Comparison of ENCODE assay signal across 15 cellular contexts in the genomic region with DNA sequence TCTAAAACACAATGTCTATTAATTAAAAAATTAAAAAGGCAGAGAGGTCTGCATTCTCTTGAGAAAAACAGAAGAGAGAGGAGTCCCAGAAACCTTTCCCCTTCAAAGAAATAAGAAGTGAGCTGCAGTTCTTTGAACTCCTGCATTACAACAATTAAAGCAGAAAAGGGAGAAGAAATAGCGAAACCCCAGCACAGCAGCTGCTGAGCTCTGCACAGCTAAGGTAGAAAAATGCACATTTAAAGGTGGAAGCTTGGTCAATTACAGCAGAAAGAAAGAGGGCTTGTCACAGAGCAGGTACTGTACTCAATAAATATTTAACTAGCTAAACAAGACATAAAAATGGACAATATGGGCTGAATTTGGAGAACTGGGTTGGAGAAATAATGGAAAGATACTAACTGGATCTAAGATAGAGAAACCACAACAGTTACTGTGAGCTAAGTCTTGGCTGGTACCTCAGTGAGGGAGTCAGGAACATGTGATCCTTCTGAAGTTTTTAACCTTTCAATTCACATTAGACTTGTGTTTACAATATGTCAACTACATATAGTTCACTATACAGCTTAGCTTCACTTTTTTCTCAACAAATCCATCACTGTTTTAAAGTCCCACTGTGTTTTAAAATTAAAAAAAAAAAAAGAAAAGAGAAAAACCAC.
"Had no signal": no experiment of that assay in that cellular context is flagged by ENCODE, and none has a peak within 500 bp of the region (broad histone marks: within the 10 kb centered on the region; RNA-seq: fewer than 3 reads in every experiment).

No MANE protein-coding gene starts in this region.

- H3K4me1 Mint-ChIP-seq: nephron had no signal

- H3K27me3 Mint-ChIP-seq: activated CD4-positive, alpha-beta T cell treated with anti-CD3 and anti-CD28 coated beads, Interleukin-2, amount 10 ng/mL, durations not matched to agents 7 days and 5 days had no signal

- H3K27ac ChIP-seq: brain microvascular endothelial cell, colonic mucosa, lower lobe of right lung, thyroid gland had no signal

- H3K27me3 ChIP-seq: brain microvascular endothelial cell, colonic mucosa, thyroid gland had no signal

- H3K27ac Mint-ChIP-seq: activated CD4-positive, alpha-beta T cell treated with anti-CD3 and anti-CD28 coated beads, Interleukin-2, amount 10 ng/mL, durations not matched to agents 7 days and 5 days; nephron had no signal

- H3K9me3 Mint-ChIP-seq: activated T-helper 1 cell treated with anti-CD3 and anti-CD28 coated beads, Interleukin-12 subunit alpha, Interleukin-12 subunit beta, Interleukin-2, Interleukin-4 antibody, amounts not matched to agents 30 ng/mL and 10 ng/mL and 1 ng/mL, durations not matched to agents 14 hours and 24 hours and 36 hours had no signal

- DNase-seq: activated CD4-positive, alpha-beta T cell treated with anti-CD3 and anti-CD28 coated beads, Interleukin-2, amount 10 ng/mL, durations not matched to agents 7 days and 5 days; amygdala; brain microvascular endothelial cell; central memory CD4-positive, alpha-beta T cell; colonic mucosa; erythroblast; hypothalamus; lower lobe of right lung; nucleus accumbens; stimulated activated CD4-positive, alpha-beta T cell treated with anti-CD3 and anti-CD28 coated beads, Interleukin-4, amount 100 ng/mL, for 24 hours; T1000; thyroid gland had no signal

- H3K4me3 Mint-ChIP-seq: activated CD4-positive, alpha-beta T cell treated with anti-CD3 and anti-CD28 coated beads, Interleukin-2, amount 10 ng/mL, durations not matched to agents 7 days and 5 days; activated T-helper 1 cell treated with anti-CD3 and anti-CD28 coated beads, Interleukin-12 subunit alpha, Interleukin-12 subunit beta, Interleukin-2, Interleukin-4 antibody, amounts not matched to agents 30 ng/mL and 10 ng/mL and 1 ng/mL, durations not matched to agents 14 hours and 24 hours and 36 hours; nephron had no signal

- H3K9me3 ChIP-seq: colonic mucosa, lower lobe of right lung, thyroid gland had no signal

- ATAC-seq: lower lobe of right lung, sciatic nerve had no signal
